ENCODE assay signal across 8 cellular contexts in the genomic region with DNA sequence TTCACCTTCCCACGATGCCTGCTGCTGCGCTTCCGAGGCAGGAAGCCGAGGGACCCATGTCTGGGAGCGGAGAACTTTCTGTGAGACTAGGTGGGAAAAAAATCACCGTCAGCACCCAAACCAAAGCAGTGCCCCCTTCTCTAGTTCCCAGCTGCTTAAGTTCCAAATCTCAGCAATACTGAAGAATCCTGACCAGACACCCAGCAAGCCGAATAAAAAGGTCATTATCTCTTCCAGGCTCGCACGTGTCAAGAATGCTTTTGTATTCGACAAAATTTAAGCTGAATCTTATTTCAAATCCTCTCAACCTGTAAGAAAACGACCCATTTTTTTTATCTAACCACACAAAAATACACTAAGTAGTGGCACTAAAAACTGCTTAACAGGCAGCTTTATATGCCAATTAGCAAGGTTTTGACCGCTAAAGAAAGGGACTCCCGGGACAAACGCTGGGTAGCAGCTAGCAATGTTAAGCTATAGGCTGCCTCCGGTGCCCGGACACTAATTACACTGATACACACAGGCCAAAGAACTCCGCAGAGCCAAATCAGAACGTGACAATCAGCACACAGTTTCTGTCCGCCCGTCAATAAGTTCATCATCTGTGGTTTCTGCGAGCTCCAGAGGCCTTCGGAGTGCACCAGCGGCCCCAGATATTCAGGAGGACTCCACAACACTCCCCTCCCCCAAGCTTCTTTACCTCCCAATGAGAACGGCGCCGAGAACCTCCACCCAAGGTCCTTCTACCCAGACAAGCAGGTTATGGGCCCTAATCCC. TPM values are rescaled to one million over a fixed set of nuclear protein-coding genes. Genes with fewer than 3 reads are reported as not detected.
A peak's percentile ranks its signal among the peaks of the same experiment; 100 is the strongest.
DNase-seq lines count a peak whose midpoint lies in the region; ATAC-seq and TF ChIP-seq lines count a peak whose summit lies in the region.

No MANE protein-coding gene starts in this region.

- H3K9ac ChIP-seq in NT2/D1 (ENCODE audit: insufficient read length, low read depth) (peak overlapping the region; percentile 96), liver (ENCODE audit: low read depth in 1 of 2, low read length in 2 of 2) (peak overlapping the region; percentile 88 to 100)

- H3K4me3 ChIP-seq in NT2/D1 (ENCODE audit: insufficient read length, low read depth): peak overlapping the region; percentile 92
- H3K4me3 ChIP-seq in liver (ENCODE audit: low read depth in 1 of 3, low read length in 3 of 3): peak overlapping the region; percentile 77 to 97 (median 96)
- H3K4me3 ChIP-seq in thymus (ENCODE audit: low read length): peak overlapping the region; percentile 70

- H3K27me3 ChIP-seq in NT2/D1 (ENCODE audit: insufficient read depth, insufficient read length): no peaks in the 10 kb centered on the region
- H3K27me3 ChIP-seq in liver (ENCODE audit: control insufficient read depth in 4 of 4, insufficient read depth in 4 of 4, low read length in 3 of 4): no peaks in the 10 kb centered on the region
- no peaks in the 10 kb centered on the region for H3K27me3 ChIP-seq in thymus (ENCODE audit: control insufficient read depth, insufficient read depth)

- H3K36me3 ChIP-seq in NT2/D1 (ENCODE audit: insufficient read depth, insufficient read length, low read length): peaks cover 56% of the 10 kb centered on the region
- peaks cover 24 to 34% (median 26%) of the 10 kb centered on the region in 4 donors for H3K36me3 ChIP-seq in liver (ENCODE audit: control insufficient read depth in 4 of 4, insufficient read depth in 3 of 4, low read depth in 1 of 4, low read length in 3 of 4)
- H3K36me3 ChIP-seq in thymus (ENCODE audit: control insufficient read depth, insufficient read depth): peaks cover 45% of the 10 kb centered on the region

- 2% methylated on average over 26 of the region's 26 CpGs for WGBS in liver
- WGBS in thymus: 13% methylated on average over 26 of the region's 26 CpGs

- H3K9me3 ChIP-seq in NT2/D1 (ENCODE audit: insufficient read depth, low read length): no peaks in the 10 kb centered on the region
- H3K9me3 ChIP-seq in liver (ENCODE audit: control insufficient read depth in 4 of 4, low read length in 3 of 4): no peaks in the 10 kb centered on the region
- no peaks in the 10 kb centered on the region for H3K9me3 ChIP-seq in thymus (ENCODE audit: control insufficient read depth)

- no peak for TF ChIP-seq RAD21 in liver (IDR thresholded peaks at IDR 0.05)

- peak; percentile 58 for DNase-seq in stimulated activated CD4-positive, alpha-beta T cell treated with anti-CD3 and anti-CD28 coated beads, Interleukin-4, amount 100 ng/mL, for 24 hours
- no peak for DNase-seq in stimulated activated CD4-positive, alpha-beta T cell treated with anti-CD3 and anti-CD28 coated beads, Interleukin-1b, Interleukin-23, amount 100 ng/mL, for 48 hours
- DNase-seq in NT2/D1 (ENCODE audit: low read depth, low spot score) (no peak), caudate nucleus (lab: John Stamatoyannopoulos, UW) (peak in 10 of 61 donors; percentile 33 to 79 (median 68))

- TF ChIP-seq CTCF in liver (IDR thresholded peaks at IDR 0.05; ENCODE audit: low read depth, low read length, missing input control): no peak

- ATAC-seq in HG03457 (IDR thresholded peaks at IDR 0.05; ENCODE audit: unreplicated experiment) (no peak), GM21529 (IDR thresholded peaks at IDR 0.05; ENCODE audit: unreplicated experiment) (no peak)

- peak overlapping the region; percentile 95 for H3K27ac ChIP-seq in caudate nucleus (ENCODE audit: low read depth, low read length)
- H3K27ac ChIP-seq in liver (ENCODE audit: low read depth in 1 of 2, low read length in 2 of 2): peak overlapping the region; percentile 96 to 100
- peak overlapping the region; percentile 88 for H3K27ac ChIP-seq in thymus (ENCODE audit: low read depth)

- H3K4me1 ChIP-seq in NT2/D1 (ENCODE audit: insufficient read depth, insufficient read length) (peaks cover 6% of the 10 kb centered on the region), liver (ENCODE audit: control insufficient read depth in 4 of 4, insufficient read depth in 4 of 4, low read length in 3 of 4) (peaks cover 4 to 48% (median 44%) of the 10 kb centered on the region in 4 donors), thymus (ENCODE audit: control insufficient read depth, insufficient read depth, low read length) (no peaks in the 10 kb centered on the region)

TF ChIP-seq in liver, 16 proteins besides CTCF, POLR2A, EP300 and RAD21:
- peak in 1 of 2 donors; percentile 4 for TF ChIP-seq JUND (IDR thresholded peaks at IDR 0.05)
- no peak for TF ChIP-seq EGR1 (IDR thresholded peaks at IDR 0.05; ENCODE audit: low read depth in 2 of 2)
- TF ChIP-seq, protein P1, sequence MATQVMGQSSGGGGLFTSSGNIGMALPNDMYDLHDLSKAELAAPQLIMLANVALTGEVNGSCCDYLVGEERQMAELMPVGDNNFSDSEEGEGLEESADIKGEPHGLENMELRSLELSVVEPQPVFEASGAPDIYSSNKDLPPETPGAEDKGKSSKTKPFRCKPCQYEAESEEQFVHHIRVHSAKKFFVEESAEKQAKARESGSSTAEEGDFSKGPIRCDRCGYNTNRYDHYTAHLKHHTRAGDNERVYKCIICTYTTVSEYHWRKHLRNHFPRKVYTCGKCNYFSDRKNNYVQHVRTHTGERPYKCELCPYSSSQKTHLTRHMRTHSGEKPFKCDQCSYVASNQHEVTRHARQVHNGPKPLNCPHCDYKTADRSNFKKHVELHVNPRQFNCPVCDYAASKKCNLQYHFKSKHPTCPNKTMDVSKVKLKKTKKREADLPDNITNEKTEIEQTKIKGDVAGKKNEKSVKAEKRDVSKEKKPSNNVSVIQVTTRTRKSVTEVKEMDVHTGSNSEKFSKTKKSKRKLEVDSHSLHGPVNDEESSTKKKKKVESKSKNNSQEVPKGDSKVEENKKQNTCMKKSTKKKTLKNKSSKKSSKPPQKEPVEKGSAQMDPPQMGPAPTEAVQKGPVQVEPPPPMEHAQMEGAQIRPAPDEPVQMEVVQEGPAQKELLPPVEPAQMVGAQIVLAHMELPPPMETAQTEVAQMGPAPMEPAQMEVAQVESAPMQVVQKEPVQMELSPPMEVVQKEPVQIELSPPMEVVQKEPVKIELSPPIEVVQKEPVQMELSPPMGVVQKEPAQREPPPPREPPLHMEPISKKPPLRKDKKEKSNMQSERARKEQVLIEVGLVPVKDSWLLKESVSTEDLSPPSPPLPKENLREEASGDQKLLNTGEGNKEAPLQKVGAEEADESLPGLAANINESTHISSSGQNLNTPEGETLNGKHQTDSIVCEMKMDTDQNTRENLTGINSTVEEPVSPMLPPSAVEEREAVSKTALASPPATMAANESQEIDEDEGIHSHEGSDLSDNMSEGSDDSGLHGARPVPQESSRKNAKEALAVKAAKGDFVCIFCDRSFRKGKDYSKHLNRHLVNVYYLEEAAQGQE (IDR thresholded peaks at IDR 0.05): peak; percentile 3

RNA-seq across cellular contexts. Expression of a gene that starts 0.7 kb away (rescaled TPM):
- total RNA-seq in liver: 1,000 to 10,000 TPM in 1 of 2 donors, 100 to 1,000 TPM in 1; 998 to 1,767 TPM
- polyA plus RNA-seq in liver: 1,000 to 10,000 TPM in 1 of 2 donors, 100 to 1,000 TPM in 1; 580 to 1,370 TPM
- 2,946 TPM for polyA plus RNA-seq in thymus

RNA-seq across cellular contexts. Expression of a gene that starts 31.1 kb away (rescaled TPM):
- total RNA-seq in liver: 10 to 100 TPM in 1 of 2 donors, 1 to 10 TPM in 1; 1.8 to 21.9 TPM
- 1 to 10 TPM; 3.6 to 6.7 TPM for polyA plus RNA-seq in liver
- 6.1 TPM for polyA plus RNA-seq in thymus
